ENCODE assay signal across 14 cellular contexts in the genomic region with DNA sequence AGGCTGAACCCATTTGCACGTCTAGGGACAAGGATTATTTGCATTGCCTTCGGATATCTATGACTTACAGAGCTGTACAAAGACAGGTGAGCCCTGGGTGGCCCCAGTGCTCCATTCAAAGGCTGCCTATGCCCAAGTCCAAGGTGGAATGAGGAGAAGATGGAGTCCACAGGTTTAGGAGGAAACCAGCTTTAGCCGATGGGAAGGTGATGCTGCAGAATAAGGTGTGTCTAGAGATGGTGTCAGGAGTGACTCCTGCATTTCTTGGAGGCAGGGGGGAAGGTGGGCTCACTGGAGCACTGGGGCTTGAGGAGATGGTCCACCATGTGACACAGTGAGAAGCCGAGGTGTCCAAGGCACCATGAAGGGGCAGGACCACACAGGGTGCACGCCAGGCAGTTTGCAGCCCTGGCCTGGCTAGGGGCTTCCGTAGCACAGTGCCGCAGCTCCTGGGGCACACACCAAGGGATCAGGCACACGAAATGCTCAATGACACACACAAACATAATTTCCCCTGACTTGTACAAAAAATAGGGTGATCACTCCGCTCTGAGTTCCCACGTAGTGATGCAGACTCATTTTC. TPM values are rescaled to one million over a fixed set of nuclear protein-coding genes. Genes with fewer than 3 reads are reported as not detected.
DNase-seq lines count a peak whose midpoint lies in the region; ATAC-seq, FAIRE-seq and TF ChIP-seq lines count a peak whose summit lies in the region.
"Had no signal": no experiment of that assay in that cellular context is flagged by ENCODE, and none has a peak within 500 bp of the region (broad histone marks: within the 10 kb centered on the region; RNA-seq: fewer than 3 reads in every experiment).

No MANE protein-coding gene starts in this region.

- H3K27me3 ChIP-seq in CD4-positive, CD25-positive, alpha-beta regulatory T cell (ENCODE audit: control insufficient read depth, insufficient read depth, low read length): no peaks in the 10 kb centered on the region
- H3K27me3 ChIP-seq in naive thymus-derived CD4-positive, alpha-beta T cell (ENCODE audit: control insufficient read depth in 2 of 2, insufficient read depth in 2 of 2, low read length in 2 of 2): no peaks in the 10 kb centered on the region
- H3K27me3 ChIP-seq in body of pancreas: no peaks in the 10 kb centered on the region

- H3K27ac ChIP-seq in CD4-positive, CD25-positive, alpha-beta regulatory T cell (ENCODE audit: insufficient read depth, low read length, poor library complexity, severe bottlenecking): peak overlapping the region; percentile 87
- peak overlapping the region; percentile 74 for H3K27ac ChIP-seq in naive thymus-derived CD4-positive, alpha-beta T cell (ENCODE audit: low read depth, low read length)
- no peak overlapping the region for H3K27ac ChIP-seq in body of pancreas

- CTCF ChIA-PET in naive thymus-derived CD4-positive, alpha-beta T cell (lab: Charles Lee): interaction anchor here (1.3 to 3.5 kb wide), 3 partner anchors 9 to 83 kb away, joined by 3 to 13 read pairs (median 10); no protein-coding TSS in a partner anchor

- DNase-seq in CD4-positive, CD25-positive, alpha-beta regulatory T cell: no peak
- no peak for DNase-seq in activated T-cell treated with anti-CD3 and anti-CD28 coated beads, Interleukin-2, amount 50 U/mL, for 72 hours
- DNase-seq in naive thymus-derived CD4-positive, alpha-beta T cell: no peak
- DNase-seq in RCC 7860 (ENCODE audit: low spot score) (no peak), body of pancreas (no peak), GM19240 (ENCODE audit: insufficient read length, low spot score) (no peak), NCI-H2196 treated with DMSO at 0.1 percent for 48 hours (lab: John Stamatoyannopoulos, UW; ENCODE audit: unreplicated experiment) (no peak)
- DNase-seq: activated CD4-positive, alpha-beta T cell treated with anti-CD3 and anti-CD28 coated beads, Interleukin-2, amount 50 U/mL, for 1 hour; amniotic stem cell; NCI-H226; OCI-M1 had no signal

- no peaks in the 10 kb centered on the region for H3K9me3 ChIP-seq in CD4-positive, CD25-positive, alpha-beta regulatory T cell (ENCODE audit: control insufficient read depth in 2 of 2, low read length in 2 of 2)
- H3K9me3 ChIP-seq in naive thymus-derived CD4-positive, alpha-beta T cell (ENCODE audit: control insufficient read depth in 2 of 3, low read length in 3 of 3): no peaks in the 10 kb centered on the region
- H3K9me3 ChIP-seq in body of pancreas: no peaks in the 10 kb centered on the region

- peaks cover 47 to 98% (median 87%) of the 10 kb centered on the region in 4 donors for H3K4me1 Mint-ChIP-seq in CD4-positive, CD25-positive, alpha-beta regulatory T cell
- peaks cover 100% of the 10 kb centered on the region for H3K4me1 Mint-ChIP-seq in activated T-cell treated with anti-CD3 and anti-CD28 coated beads, Interleukin-2, amount 50 U/mL, for 72 hours (ENCODE audit: low read depth)
- peaks cover 80 to 99% (median 95%) of the 10 kb centered on the region in 7 donors for H3K4me1 Mint-ChIP-seq in naive thymus-derived CD4-positive, alpha-beta T cell

- POLR2A ChIA-PET in naive thymus-derived CD4-positive, alpha-beta T cell (lab: Charles Lee): interaction anchor here (0.7 to 19.8 kb wide), 7 partner anchors 7 to 85 kb away, joined by 4 to 242 read pairs (median 5); no protein-coding TSS in a partner anchor

- 89 to 90% methylated on average over 9 to 10 of the region's 10 CpGs for WGBS in body of pancreas, 2 donors

- in situ Hi-C loops in GM18951 (cut with MboI; ENCODE audit: low sequenced_read_pairs, unreplicated experiment): no loop called here

- TF ChIP-seq POLR2A in GM18951 (IDR thresholded peaks at IDR 0.05; ENCODE audit: extremely low read depth, insufficient read depth, insufficient read length) (peak; percentile 22), body of pancreas (IDR thresholded peaks at IDR 0.05) (no peak)

- peak overlapping the region; percentile 94 to 99 (median 96) for H3K27ac Mint-ChIP-seq in CD4-positive, CD25-positive, alpha-beta regulatory T cell
- peak overlapping the region; percentile 96 for H3K27ac Mint-ChIP-seq in activated T-cell treated with anti-CD3 and anti-CD28 coated beads, Interleukin-2, amount 50 U/mL, for 72 hours
- peak overlapping the region; percentile 86 to 99 (median 97) for H3K27ac Mint-ChIP-seq in naive thymus-derived CD4-positive, alpha-beta T cell

- peaks cover 100% of the 10 kb centered on the region for H3K4me1 ChIP-seq in CD4-positive, CD25-positive, alpha-beta regulatory T cell (ENCODE audit: control insufficient read depth, insufficient read depth, low read length, poor library complexity, severe bottlenecking)
- H3K4me1 ChIP-seq in naive thymus-derived CD4-positive, alpha-beta T cell (ENCODE audit: control insufficient read depth in 2 of 2, insufficient read depth in 2 of 2, low read length in 2 of 2): peaks cover 97 to 99% of the 10 kb centered on the region in 2 donors
- no peaks in the 10 kb centered on the region for H3K4me1 ChIP-seq in body of pancreas

- peaks cover 0 to 1% (median 0%) of the 10 kb centered on the region in 7 donors for H3K9me3 Mint-ChIP-seq in CD4-positive, CD25-positive, alpha-beta regulatory T cell
- no peaks in the 10 kb centered on the region for H3K9me3 Mint-ChIP-seq in activated T-cell treated with anti-CD3 and anti-CD28 coated beads, Interleukin-2, amount 50 U/mL, for 72 hours
- H3K9me3 Mint-ChIP-seq in naive thymus-derived CD4-positive, alpha-beta T cell: peaks cover 0 to 3% (median 0%) of the 10 kb centered on the region in 11 donors

- TF ChIP-seq CTCF in body of pancreas (IDR thresholded peaks at IDR 0.05): no peak

- peak overlapping the region; percentile 42 for H3K4me3 ChIP-seq in CD4-positive, CD25-positive, alpha-beta regulatory T cell (ENCODE audit: low read depth, low read length)
- no peak overlapping the region for H3K4me3 ChIP-seq in naive thymus-derived CD4-positive, alpha-beta T cell (ENCODE audit: low read length)
- no peak overlapping the region for H3K4me3 ChIP-seq in body of pancreas

- H3K36me3 Mint-ChIP-seq in CD4-positive, CD25-positive, alpha-beta regulatory T cell: peaks cover 43% of the 10 kb centered on the region
- peaks cover 16 to 28% of the 10 kb centered on the region in 2 donors for H3K36me3 Mint-ChIP-seq in activated T-cell treated with anti-CD3 and anti-CD28 coated beads, Interleukin-2, amount 50 U/mL, for 72 hours (ENCODE audit: insufficient read depth in 2 of 2)
- H3K36me3 Mint-ChIP-seq in naive thymus-derived CD4-positive, alpha-beta T cell: peaks cover 5 to 60% (median 39%) of the 10 kb centered on the region in 5 donors

- ATAC-seq in CD4-positive, CD25-positive, alpha-beta regulatory T cell (ENCODE audit: low read depth in 2 of 2): no peak
- ATAC-seq in activated T-cell treated with anti-CD3 and anti-CD28 coated beads, Interleukin-2, amount 50 U/mL, for 72 hours (replicated peaks in 1 of 2): no peak
- ATAC-seq in naive thymus-derived CD4-positive, alpha-beta T cell: no peak
- ATAC-seq in body of pancreas: no peak
- ATAC-seq: esophagus mucosa had no signal

- intact Hi-C loops in naive thymus-derived CD4-positive, alpha-beta T cell (cut with micrococcal nuclease): loop anchor here (2.0 to 10.0 kb wide), 6 partner anchors 13 to 1899 kb away; partner anchors contain the start of genes AUH (in 1 of the 2) and SECISBP2 (in 1 of the 2)
- intact Hi-C loops in body of pancreas (cut with DNase I): no loop called here

- no peaks in the 10 kb centered on the region for H3K27me3 Mint-ChIP-seq in CD4-positive, CD25-positive, alpha-beta regulatory T cell
- H3K27me3 Mint-ChIP-seq in activated T-cell treated with anti-CD3 and anti-CD28 coated beads, Interleukin-2, amount 50 U/mL, for 72 hours (ENCODE audit: low read depth): no peaks in the 10 kb centered on the region
- no peaks in the 10 kb centered on the region for H3K27me3 Mint-ChIP-seq in naive thymus-derived CD4-positive, alpha-beta T cell

- no peak for FAIRE-seq in RCC 7860 (lab: Jason Lieb, UNC)
- FAIRE-seq: colon had no signal

- H3K36me3 ChIP-seq in CD4-positive, CD25-positive, alpha-beta regulatory T cell (ENCODE audit: control insufficient read depth, insufficient read depth, low read length): peaks cover 7% of the 10 kb centered on the region
- H3K36me3 ChIP-seq in naive thymus-derived CD4-positive, alpha-beta T cell (ENCODE audit: control insufficient read depth in 2 of 3, insufficient read depth in 3 of 3, low read length in 3 of 3): peaks cover 0 to 4% (median 3%) of the 10 kb centered on the region in 3 experiments
- no peaks in the 10 kb centered on the region for H3K36me3 ChIP-seq in body of pancreas (replicated peaks in 1 of 2; ENCODE audit: insufficient read depth in 1 of 2, low read depth in 2 of 2)

- H3K4me3 Mint-ChIP-seq in CD4-positive, CD25-positive, alpha-beta regulatory T cell: peak overlapping the region; percentile 83 to 93 (median 90)
- H3K4me3 Mint-ChIP-seq in activated T-cell treated with anti-CD3 and anti-CD28 coated beads, Interleukin-2, amount 50 U/mL, for 72 hours: peak overlapping the region; percentile 84 to 92
- H3K4me3 Mint-ChIP-seq in naive thymus-derived CD4-positive, alpha-beta T cell: peak overlapping the region; percentile 67 to 92 (median 86)

RNA-seq across cellular contexts. Expression of gene SEMA4D, which starts 32.1 kb away (rescaled TPM):
- total RNA-seq in CD4-positive, CD25-positive, alpha-beta regulatory T cell: 480 TPM
- 100 to 1,000 TPM in 1 of 4 donors, 10 to 100 TPM in 3; 67.5 to 108 (median 90.2) TPM for polyA plus RNA-seq in CD4-positive, CD25-positive, alpha-beta regulatory T cell
- total RNA-seq in activated T-cell treated with anti-CD3 and anti-CD28 coated beads, Interleukin-2, amount 50 U/mL, for 72 hours: 100 to 1,000 TPM; 182 to 198 TPM
- total RNA-seq in naive thymus-derived CD4-positive, alpha-beta T cell: 100 to 1,000 TPM; 389 to 465 (median 460) TPM
- polyA plus RNA-seq in naive thymus-derived CD4-positive, alpha-beta T cell: 100 to 1,000 TPM; 114 to 268 TPM
- total RNA-seq in body of pancreas: 10 to 100 TPM; 15.6 to 18.1 TPM

Comparison
In these comparisons a context has a peak if more than half of its experiments do, and no peak if none do; other contexts are left out.
1. H3K27ac ChIP-seq: peak in CD4-positive, CD25-positive, alpha-beta regulatory T cell (single experiment) and naive thymus-derived CD4-positive, alpha-beta T cell (single experiment); none in body of pancreas (0 of 4).
2. RNA of gene SEMA4D, which starts 32.1 kb away (total RNA-seq): 480 TPM in CD4-positive, CD25-positive, alpha-beta regulatory T cell (single experiment), 389 to 465 TPM in naive thymus-derived CD4-positive, alpha-beta T cell and 182 to 198 TPM in activated T-cell treated with anti-CD3 and anti-CD28 coated beads, Interleukin-2, amount 50 U/mL, for 72 hours; 15.6 to 18.1 TPM in body of pancreas; every median in the first group is over 4 times any median in the second.
3. Peak in every context shown above with its lines, with median percentiles within 50 percentile points of each other: H3K27ac Mint-ChIP-seq and H3K4me3 Mint-ChIP-seq.